In genomic region chr17:39462644-39463375, GRCh38 we compare ENCODE assay signal across 8 cellular contexts. TPM values are rescaled to one million over a fixed set of nuclear protein-coding genes. Genes with fewer than 3 reads are reported as not detected.
A peak's percentile ranks its signal among the peaks of the same experiment; 100 is the strongest.
DNase-seq lines count a peak whose midpoint lies in the region; ATAC-seq and TF ChIP-seq lines count a peak whose summit lies in the region.

No MANE protein-coding gene starts in this region.

- peak overlapping the region; percentile 71 for H3K27ac ChIP-seq in right cardiac atrium (ENCODE audit: low read length)
- no peak overlapping the region for H3K27ac ChIP-seq in rectal smooth muscle tissue (ENCODE audit: low read depth, low read length)

- peak overlapping the region; percentile 87 for H3K9ac ChIP-seq in rectal smooth muscle tissue (ENCODE audit: low read length)

- no peaks in the 10 kb centered on the region for H3K36me3 ChIP-seq in rectal smooth muscle tissue (ENCODE audit: control insufficient read depth, insufficient read depth, low read length)

- H3K4me1 ChIP-seq in right cardiac atrium (ENCODE audit: control insufficient read depth, insufficient read depth, low read length) (peaks cover 2% of the 10 kb centered on the region), rectal smooth muscle tissue (ENCODE audit: control insufficient read depth, insufficient read depth, low read length) (peaks cover 11% of the 10 kb centered on the region)

- 1% methylated on average over 27 of the region's 27 CpGs for WGBS in right cardiac atrium

- no peak for TF ChIP-seq CTCF in AG09309 (IDR thresholded peaks at IDR 0.05; ENCODE audit: control insufficient read depth, insufficient read depth, low read depth, low read length, missing control alignments)
- TF ChIP-seq CTCF in HFF-Myc (IDR thresholded peaks at IDR 0.05; ENCODE audit: low read depth, low read length, missing control alignments) = no peak

- H3K27me3 ChIP-seq in right cardiac atrium (ENCODE audit: control insufficient read depth, insufficient read depth) (no peaks in the 10 kb centered on the region), rectal smooth muscle tissue (ENCODE audit: control insufficient read depth, insufficient read depth, low read length) (no peaks in the 10 kb centered on the region)

- peak overlapping the region; percentile 92 for H3K4me3 ChIP-seq in AG09309 (ENCODE audit: control insufficient read depth, low read depth, low read length)
- peak overlapping the region; percentile 95 for H3K4me3 ChIP-seq in HFF-Myc (replicated peaks; ENCODE audit: low read depth, low read length)
- peak overlapping the region; percentile 67 for H3K4me3 ChIP-seq in right cardiac atrium (ENCODE audit: low read length)
- H3K4me3 ChIP-seq in rectal smooth muscle tissue (ENCODE audit: low read length) = peak overlapping the region; percentile 97

- no peak for DNase-seq in AG09309 (ENCODE audit: low read depth)
- DNase-seq in HFF-Myc (ENCODE audit: extremely low read depth, low read depth) = no peak
- DNase-seq in activated T-cell treated with anti-CD3 and anti-CD28 coated beads, Interleukin-2, amount 50 U/mL, for 48 hours = peak; percentile 26 to 27
- DNase-seq in right cardiac atrium = no peak
- no peak for DNase-seq in middle frontal gyrus (ENCODE audit: extremely low spot score, low spot score)

- H3K9me3 ChIP-seq in right cardiac atrium (ENCODE audit: control insufficient read depth, low read length) = no peaks in the 10 kb centered on the region

- ATAC-seq in right cardiac atrium (no peak), HG03159 (IDR thresholded peaks at IDR 0.05; ENCODE audit: unreplicated experiment) (no peak), HG03378 (IDR thresholded peaks at IDR 0.05; ENCODE audit: unreplicated experiment) (no peak)

- intact Hi-C loops in right cardiac atrium (cut with DNase I) = no loop called here

RNA-seq across cellular contexts. Expression of gene CDK12, which starts 1.5 kb away (rescaled TPM):
- 10 to 100 TPM; 24.9 to 27.9 (median 25.9) TPM for total RNA-seq in right cardiac atrium
- polyA plus RNA-seq in right cardiac atrium = 8.2 TPM

RNA-seq across cellular contexts. Expression of gene MED1, which starts 11.7 kb away (rescaled TPM):
- total RNA-seq in right cardiac atrium = 10 to 100 TPM; 21.4 to 25.8 (median 23.5) TPM
- 8.9 TPM for polyA plus RNA-seq in right cardiac atrium

Comparison
In these comparisons a context has a peak if more than half of its experiments do, and no peak if none do; other contexts are left out.
1. DNase-seq: peak in activated T-cell treated with anti-CD3 and anti-CD28 coated beads, Interleukin-2, amount 50 U/mL, for 48 hours (2 of 2); none in AG09309 (single experiment), HFF-Myc (single experiment), right cardiac atrium (0 of 3) and middle frontal gyrus (single experiment).
2. Peak in every context shown above with its lines, with median percentiles within 50 percentile points of each other: H3K4me3 ChIP-seq.